32 cellular contexts compared by ENCODE assay signal in the genomic region with DNA sequence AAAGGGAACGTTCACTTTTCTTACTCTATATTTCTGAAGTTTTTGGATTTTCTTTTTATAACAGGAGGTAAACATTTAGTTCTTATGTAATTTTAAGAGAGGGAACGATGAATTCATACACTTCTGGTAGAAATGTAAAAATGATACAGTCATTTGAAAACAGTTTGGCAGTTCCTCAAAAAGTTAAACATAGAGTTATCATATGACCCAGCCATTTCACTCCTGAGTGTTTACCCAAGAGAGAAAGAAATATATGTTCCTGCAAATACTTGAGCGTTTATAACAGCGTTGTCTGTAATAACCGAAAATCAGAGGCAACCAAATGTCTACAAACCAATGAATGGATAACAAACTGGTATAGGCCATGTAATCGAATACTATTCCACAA. TPM values are rescaled to one million over a fixed set of nuclear protein-coding genes. Genes with fewer than 3 reads are reported as not detected.
"Had no signal": no experiment of that assay in that cellular context is flagged by ENCODE, and none has a peak within 500 bp of the region (broad histone marks: within the 10 kb centered on the region; RNA-seq: fewer than 3 reads in every experiment).

No MANE protein-coding gene starts in this region.

- H3K9me3 ChIP-seq: gastrocnemius medialis, suprapubic skin, tibial artery, upper lobe of right lung had no signal

- DNase-seq: activated CD4-positive, CD25-positive, alpha-beta regulatory T cell treated with anti-CD3 and anti-CD28 coated beads, Interleukin-2, amount 50 U/mL, for 72 hours; activated gamma-delta T cell treated with Interleukin-2 at 50 U/mL for 16 hours; activated naive CD4-positive, alpha-beta T cell treated with anti-CD3 and anti-CD28 coated beads, Interleukin-2, amount 50 U/mL, for 16 hours; activated T-cell treated with anti-CD3 and anti-CD28 coated beads, Interleukin-2, amount 50 U/mL, for 4 hours; amniotic stem cell; brain microvascular endothelial cell; cortex of kidney; effector memory CD8-positive, alpha-beta T cell; erythroblast; gastrocnemius medialis; glutamatergic neuron; left colon; mammary epithelial cell; stimulated activated CD4-positive, alpha-beta T cell treated with anti-CD3 and anti-CD28 coated beads, Interleukin-4, amount 100 ng/mL, for 4 hours; stimulated activated CD8-positive, alpha-beta memory T cell treated with anti-CD3 and anti-CD28 coated beads, Interleukin-4, amount 100 ng/mL, for 48 hours; T1000; tibial artery; upper lobe of right lung had no signal

- H3K27me3 ChIP-seq: gastrocnemius medialis, right atrium auricular region, tibial artery, upper lobe of right lung had no signal

- ATAC-seq: gastrocnemius medialis, left colon, upper lobe of right lung had no signal

- H3K4me1 ChIP-seq: gastrocnemius medialis, neural progenitor cell, right atrium auricular region, suprapubic skin, tibial artery, upper lobe of right lung had no signal

- H3K27ac Mint-ChIP-seq: activated CD4-positive, alpha-beta memory T cell treated with anti-CD3 and anti-CD28 coated beads for 36 hours; activated T-helper 17 cell treated with anti-CD3 and anti-CD28 coated beads, Interleukin-2, amount 50 U/mL, for 72 hours; effector memory CD8-positive, alpha-beta T cell; mesothelial cell of epicardium; neural progenitor cell had no signal

- H3K36me3 ChIP-seq: brain microvascular endothelial cell, gastrocnemius medialis, neural progenitor cell, right atrium auricular region, suprapubic skin, tibial artery, upper lobe of right lung had no signal

- H3K4me1 Mint-ChIP-seq: neural progenitor cell had no signal

- H3K27ac ChIP-seq: brain microvascular endothelial cell, gastrocnemius medialis, neural progenitor cell, right atrium auricular region, suprapubic skin, tibial artery, upper lobe of right lung had no signal

- H3K4me3 ChIP-seq: gastrocnemius medialis, neural progenitor cell, right atrium auricular region, smooth muscle cell, suprapubic skin, tibial artery, upper lobe of right lung had no signal

- H3K4me3 Mint-ChIP-seq: activated CD4-positive, alpha-beta memory T cell treated with anti-CD3 and anti-CD28 coated beads for 36 hours; activated T-cell treated with anti-CD3 and anti-CD28 coated beads, Interleukin-2, amount 50 U/mL, for 4 hours; effector memory CD8-positive, alpha-beta T cell; mesothelial cell of epicardium; neural progenitor cell had no signal

- H3K36me3 Mint-ChIP-seq: mesothelial cell of epicardium, neural progenitor cell had no signal

RNA-seq across cellular contexts. Expression of gene CCR9, which starts 20.8 kb away (rescaled TPM):
- total RNA-seq: activated CD4-positive, alpha-beta memory T cell treated with anti-CD3 and anti-CD28 coated beads for 36 hours; activated CD4-positive, alpha-beta T cell treated with anti-CD3 and anti-CD28 coated beads, Interleukin-2, amount 10 ng/mL, durations not matched to agents 24 days and 14 days; activated T-cell treated with anti-CD3 and anti-CD28 coated beads, Interleukin-2, amount 50 U/mL, for 4 hours; astrocyte; cardiac septum; chondrocyte; mammary epithelial cell; mesothelial cell of epicardium; pulmonary artery endothelial cell; right atrium auricular region; smooth muscle cell; suprapubic skin; upper lobe of right lung had no signal
- polyA plus RNA-seq: keratinocyte, liver, mammary epithelial cell, smooth muscle cell had no signal
